In the genomic region with DNA sequence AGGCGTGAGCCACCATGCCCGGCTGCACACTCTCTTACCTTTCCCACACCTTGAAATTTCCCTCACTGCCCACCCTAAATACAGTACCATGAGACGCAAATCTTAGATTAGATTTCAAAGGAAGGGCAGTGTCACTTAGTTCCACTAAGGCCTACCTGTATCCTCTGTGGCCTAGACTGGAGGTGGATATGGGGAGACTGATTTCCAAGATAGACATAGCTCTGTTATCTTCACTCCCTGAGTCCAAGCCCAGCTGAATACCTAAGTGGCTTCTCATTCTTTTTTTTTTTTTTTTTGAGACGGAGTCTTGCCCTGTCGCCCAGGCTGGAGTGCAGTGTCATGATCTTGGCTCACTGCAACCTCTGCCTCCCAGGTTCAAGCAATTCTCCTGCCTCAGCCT, we compare ENCODE assay signal across 16 cellular contexts.
DNase-seq lines count a peak whose midpoint lies in the region; ATAC-seq and TF ChIP-seq lines count a peak whose summit lies in the region.
"Had no signal": no experiment of that assay in that cellular context is flagged by ENCODE, and none has a peak within 500 bp of the region (broad histone marks: within the 10 kb centered on the region; RNA-seq: fewer than 3 reads in every experiment).

No MANE protein-coding gene starts in this region.

- H4K91ac ChIP-seq in trophoblast cell (ENCODE audit: low read depth, low read length): peak overlapping the region; percentile 84

- H3K4me1 ChIP-seq in GM23338 (ENCODE audit: insufficient read depth) (0 out of 2 replicates have a peak, but pooled peaks cover 6% of the 10 kb centered on the region), SJSA1 (replicated peaks) (peaks cover 13% of the 10 kb centered on the region), trophoblast cell (ENCODE audit: control insufficient read depth in 1 of 2, insufficient read depth in 2 of 2, low read length in 2 of 2) (peaks cover 15 to 19% of the 10 kb centered on the region in 2 experiments)

- peak overlapping the region; percentile 18 for H2AK5ac ChIP-seq in trophoblast cell (ENCODE audit: low read length)

- H3K23ac ChIP-seq in trophoblast cell (ENCODE audit: low read length): no peak overlapping the region

- H3K27me3 ChIP-seq in GM23338 (ENCODE audit: insufficient read depth) (no peaks in the 10 kb centered on the region), SJSA1 (replicated peaks) (no peaks in the 10 kb centered on the region), trophoblast cell (ENCODE audit: insufficient read depth, low read length) (no peaks in the 10 kb centered on the region)

- H3K9ac ChIP-seq in trophoblast cell (ENCODE audit: low read length): no peak overlapping the region

- H3K4me3 Mint-ChIP-seq in GM23338: no peak overlapping the region
- H3K4me3 Mint-ChIP-seq: CD8-positive, alpha-beta T cell; IgD-negative memory B cell had no signal

- H3K4me3 ChIP-seq in GM23338 (no peak overlapping the region), SJSA1 (no peak overlapping the region), trophoblast cell (ENCODE audit: low read depth, low read length) (no peak overlapping the region)
- H3K4me3 ChIP-seq: SK-N-MC had no signal

- H3K4me1 Mint-ChIP-seq in GM23338: peaks cover 15% of the 10 kb centered on the region; the same call in 2 of the 3 replicates

- H2AFZ ChIP-seq in GM23338 (no peak overlapping the region), trophoblast cell (ENCODE audit: insufficient read depth, low read length, poor library complexity) (no peak overlapping the region)

- peaks cover 4% of the 10 kb centered on the region for H3K27me3 Mint-ChIP-seq in GM23338 (ENCODE audit: insufficient read depth, low read depth, poor library complexity)

- peak overlapping the region; percentile 32 for H3K18ac ChIP-seq in trophoblast cell (ENCODE audit: low read length)

- no peak for TF ChIP-seq CTCF in GM23338 (conservative IDR thresholded peaks at IDR 0.05; ENCODE audit: low read depth in 2 of 2)

- H3K9me2 ChIP-seq in GM23338 (ENCODE audit: insufficient read depth): peaks cover 11% of the 10 kb centered on the region; the same call in 1 of the 2 replicates

- H2BK120ac ChIP-seq in trophoblast cell (ENCODE audit: insufficient read depth, low read length, poor library complexity): peak overlapping the region; percentile 95

- H3K36me3 ChIP-seq in GM23338 (ENCODE audit: insufficient read depth): no peaks in the 10 kb centered on the region
- no peaks in the 10 kb centered on the region for H3K36me3 ChIP-seq in SJSA1
- peaks cover 0 to 2% of the 10 kb centered on the region in 2 experiments for H3K36me3 ChIP-seq in trophoblast cell (ENCODE audit: control insufficient read depth in 1 of 2, insufficient read depth in 2 of 2, low read length in 2 of 2)

- H4K20me1 ChIP-seq in GM23338 (replicated peaks; ENCODE audit: insufficient read depth): no peaks in the 10 kb centered on the region

- H4K8ac ChIP-seq in trophoblast cell (ENCODE audit: low read depth, low read length): peak overlapping the region; percentile 10

- H2BK12ac ChIP-seq in trophoblast cell (ENCODE audit: low read length): peak overlapping the region; percentile 39

- no peaks in the 10 kb centered on the region for H3K79me2 ChIP-seq in GM23338 (replicated peaks; ENCODE audit: insufficient read depth)
- H3K79me2 ChIP-seq in trophoblast cell (ENCODE audit: control insufficient read depth, insufficient read depth, low read length, poor library complexity): peaks cover 5% of the 10 kb centered on the region

- no peaks in the 10 kb centered on the region for H3K9me3 Mint-ChIP-seq in GM23338
- H3K9me3 Mint-ChIP-seq: CD8-positive, alpha-beta T cell; IgD-negative memory B cell had no signal

- no peaks in the 10 kb centered on the region for H3K36me3 Mint-ChIP-seq in GM23338 (ENCODE audit: low read depth)
- H3K36me3 Mint-ChIP-seq: CD8-positive, alpha-beta T cell had no signal

- peak overlapping the region; percentile 18 for H3K14ac ChIP-seq in trophoblast cell (ENCODE audit: low read length)

- peak overlapping the region; percentile 87 for H4K12ac ChIP-seq in trophoblast cell (ENCODE audit: low read depth, low read length)

- no peaks in the 10 kb centered on the region for H3F3A ChIP-seq in GM23338 (replicated peaks; ENCODE audit: low read depth)

- H3K4me2 ChIP-seq in GM23338: no peak overlapping the region
- H3K4me2 ChIP-seq in trophoblast cell (ENCODE audit: low read length): no peak overlapping the region

- H3K27ac Mint-ChIP-seq in GM23338: no peak overlapping the region
- H3K27ac Mint-ChIP-seq: CD8-positive, alpha-beta T cell; IgD-negative memory B cell had no signal

- peaks cover 37% of the 10 kb centered on the region for H3K79me1 ChIP-seq in trophoblast cell (ENCODE audit: low read length)

- DNase-seq in GM23338 (ENCODE audit: low spot score): no peak
- no peak for DNase-seq in SJSA1 (ENCODE audit: low read depth in 1 of 2, low spot score in 2 of 2)
- DNase-seq in epithelial cell of prostate (ENCODE audit: low read depth, low spot score): no peak
- peak; percentile 71 to 92 for DNase-seq in trophoblast cell
- DNase-seq in DMS 273 treated with DMSO at 0.1 percent for 48 hours (lab: John Stamatoyannopoulos, UW): no peak
- no peak for DNase-seq in GM19240 (ENCODE audit: insufficient read length, low spot score)
- no peak for DNase-seq in activated naive CD4-positive, alpha-beta T cell treated with anti-CD3 and anti-CD28 coated beads, Interleukin-2, amount 50 U/mL, for 16 hours
- DNase-seq: CD8-positive, alpha-beta T cell; HCEC 1CT; MV-4-11; NCI-H1417 treated with DMSO at 0.1 percent for 48 hours; NCI-H2029; NCI-H510A treated with DMSO at 0.1 percent for 48 hours had no signal

- no peaks in the 10 kb centered on the region for H3K9me3 ChIP-seq in SJSA1 (replicated peaks)
- no peaks in the 10 kb centered on the region for H3K9me3 ChIP-seq in trophoblast cell (ENCODE audit: insufficient read depth, low read depth, low read length)

- ATAC-seq in GM23338 (no peak), GM18520 (IDR thresholded peaks at IDR 0.05; ENCODE audit: unreplicated experiment) (no peak)
- ATAC-seq: CD8-positive, alpha-beta T cell had no signal

- no CpG with 5 or more reads among the region's 5 CpGs for WGBS in trophoblast cell (ENCODE audit: extremely low coverage, insufficient coverage, insufficient read length)

- peak overlapping the region; percentile 22; the same call in 1 of the 2 replicates for H3K27ac ChIP-seq in GM23338 (ENCODE audit: low read depth)
- peak overlapping the region; percentile 61; the same call in 1 of the 2 replicates for H3K27ac ChIP-seq in SJSA1
- H3K27ac ChIP-seq in epithelial cell of prostate: peak overlapping the region; percentile 88
- H3K27ac ChIP-seq in trophoblast cell (ENCODE audit: low read depth, low read length): peak overlapping the region; percentile 84
- H3K27ac ChIP-seq: SK-N-MC had no signal

- H2BK5ac ChIP-seq in trophoblast cell (ENCODE audit: low read depth, low read length, poor library complexity): peak overlapping the region; percentile 59

- peak overlapping the region; percentile 70 for H3K4ac ChIP-seq in trophoblast cell (ENCODE audit: low read depth, low read length)

TF ChIP-seq in GM23338, 12 proteins besides CTCF, POLR2A, EP300 and RAD21 (continues in another document):
- TF ChIP-seq NANOG (IDR thresholded peaks at IDR 0.05; ENCODE audit: borderline replicate concordance) (no peak), EZH2 (IDR thresholded peaks at IDR 0.05; ENCODE audit: low read depth, unreplicated experiment) (no peak), POLR2AphosphoS5 (IDR thresholded peaks at IDR 0.05; ENCODE audit: low read depth) (no peak), JUNB (IDR thresholded peaks at IDR 0.05; ENCODE audit: unreplicated experiment) (no peak), ZNF114 (CRISPR knock-in tag; IDR thresholded peaks at IDR 0.05) (no peak), ZNF331 (CRISPR knock-in tag; IDR thresholded peaks at IDR 0.05; ENCODE audit: low read depth) (no peak), STAT1 (IDR thresholded peaks at IDR 0.05; ENCODE audit: unreplicated experiment) (no peak), EZH2phosphoT487 (IDR thresholded peaks at IDR 0.05; ENCODE audit: unreplicated experiment) (no peak), CREB1 (CRISPR knock-in tag; IDR thresholded peaks at IDR 0.05; ENCODE audit: low read depth) (no peak)
- TF ChIP-seq, protein P1, sequence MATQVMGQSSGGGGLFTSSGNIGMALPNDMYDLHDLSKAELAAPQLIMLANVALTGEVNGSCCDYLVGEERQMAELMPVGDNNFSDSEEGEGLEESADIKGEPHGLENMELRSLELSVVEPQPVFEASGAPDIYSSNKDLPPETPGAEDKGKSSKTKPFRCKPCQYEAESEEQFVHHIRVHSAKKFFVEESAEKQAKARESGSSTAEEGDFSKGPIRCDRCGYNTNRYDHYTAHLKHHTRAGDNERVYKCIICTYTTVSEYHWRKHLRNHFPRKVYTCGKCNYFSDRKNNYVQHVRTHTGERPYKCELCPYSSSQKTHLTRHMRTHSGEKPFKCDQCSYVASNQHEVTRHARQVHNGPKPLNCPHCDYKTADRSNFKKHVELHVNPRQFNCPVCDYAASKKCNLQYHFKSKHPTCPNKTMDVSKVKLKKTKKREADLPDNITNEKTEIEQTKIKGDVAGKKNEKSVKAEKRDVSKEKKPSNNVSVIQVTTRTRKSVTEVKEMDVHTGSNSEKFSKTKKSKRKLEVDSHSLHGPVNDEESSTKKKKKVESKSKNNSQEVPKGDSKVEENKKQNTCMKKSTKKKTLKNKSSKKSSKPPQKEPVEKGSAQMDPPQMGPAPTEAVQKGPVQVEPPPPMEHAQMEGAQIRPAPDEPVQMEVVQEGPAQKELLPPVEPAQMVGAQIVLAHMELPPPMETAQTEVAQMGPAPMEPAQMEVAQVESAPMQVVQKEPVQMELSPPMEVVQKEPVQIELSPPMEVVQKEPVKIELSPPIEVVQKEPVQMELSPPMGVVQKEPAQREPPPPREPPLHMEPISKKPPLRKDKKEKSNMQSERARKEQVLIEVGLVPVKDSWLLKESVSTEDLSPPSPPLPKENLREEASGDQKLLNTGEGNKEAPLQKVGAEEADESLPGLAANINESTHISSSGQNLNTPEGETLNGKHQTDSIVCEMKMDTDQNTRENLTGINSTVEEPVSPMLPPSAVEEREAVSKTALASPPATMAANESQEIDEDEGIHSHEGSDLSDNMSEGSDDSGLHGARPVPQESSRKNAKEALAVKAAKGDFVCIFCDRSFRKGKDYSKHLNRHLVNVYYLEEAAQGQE (IDR thresholded peaks at IDR 0.05; ENCODE audit: unreplicated experiment): no peak

Comparison
In these comparisons a context has a peak if more than half of its experiments do, and no peak if none do; other contexts are left out.
1. DNase-seq: peak in trophoblast cell (2 of 2); none in GM23338 (single experiment), SJSA1 (0 of 2), epithelial cell of prostate (single experiment), DMS 273 treated with DMSO at 0.1 percent for 48 hours (single experiment), GM19240 (single experiment) and activated naive CD4-positive, alpha-beta T cell treated with anti-CD3 and anti-CD28 coated beads, Interleukin-2, amount 50 U/mL, for 16 hours (single experiment).
2. H3K27ac ChIP-seq: peak in every context shown above with its lines; median percentile 88 in epithelial cell of prostate; 84 in trophoblast cell; 61 in SJSA1; 22 in GM23338.